1 cellular context compared by ENCODE assay signal in genomic region chr22:50343541-50343935, GRCh38.
TF ChIP-seq lines count a peak whose summit lies in the region.

No MANE protein-coding gene starts in this region.

TF ChIP-seq in endothelial cell of umbilical vein, 7 proteins besides CTCF, POLR2A, EP300 and RAD21:
- no peak for TF ChIP-seq MYC (IDR thresholded peaks at IDR 0.05; ENCODE audit: low read depth, low read length)
- TF ChIP-seq GATA2 (IDR thresholded peaks at IDR 0.05; ENCODE audit: insufficient read depth, insufficient read length, low read depth, low read length) = no peak
- TF ChIP-seq POLR2AphosphoS5 (IDR thresholded peaks at IDR 0.05; ENCODE audit: insufficient read depth, low read depth, low read length) = no peak
- no peak for TF ChIP-seq EZH2 (IDR thresholded peaks at IDR 0.05; ENCODE audit: borderline replicate concordance, low read depth, low read length, severe bottlenecking)
- TF ChIP-seq, protein P1, sequence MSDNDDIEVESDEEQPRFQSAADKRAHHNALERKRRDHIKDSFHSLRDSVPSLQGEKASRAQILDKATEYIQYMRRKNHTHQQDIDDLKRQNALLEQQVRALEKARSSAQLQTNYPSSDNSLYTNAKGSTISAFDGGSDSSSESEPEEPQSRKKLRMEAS (IDR thresholded peaks at IDR 0.05; ENCODE audit: insufficient read depth, insufficient read length) = no peak
